23 cellular contexts compared by ENCODE assay signal in the genomic region with DNA sequence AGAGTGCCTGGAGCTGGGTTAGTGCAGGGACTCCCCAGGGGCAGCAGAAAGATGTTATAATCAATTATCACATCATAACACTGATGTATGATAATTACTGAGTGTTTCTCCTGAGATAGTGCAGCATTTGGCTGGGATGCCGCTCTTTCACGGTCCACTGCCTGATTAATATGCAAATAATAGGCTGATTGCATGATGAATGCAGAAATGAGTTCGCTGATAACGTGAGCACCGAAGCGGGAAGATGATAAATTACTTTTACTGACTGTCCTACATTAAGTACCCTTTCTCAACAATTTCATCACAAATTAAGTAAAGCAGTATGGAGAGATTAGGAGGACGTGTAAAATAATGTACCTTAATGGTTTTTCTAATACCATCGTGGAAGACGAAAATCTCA.
DNase-seq lines count a peak whose midpoint lies in the region; ATAC-seq, FAIRE-seq and TF ChIP-seq lines count a peak whose summit lies in the region.
"Had no signal": no experiment of that assay in that cellular context is flagged by ENCODE, and none has a peak within 500 bp of the region (broad histone marks: within the 10 kb centered on the region; RNA-seq: fewer than 3 reads in every experiment).

No MANE protein-coding gene starts in this region.

- no peak for ATAC-seq in GM18861 (IDR thresholded peaks at IDR 0.05; ENCODE audit: unreplicated experiment)
- ATAC-seq: CD8-positive, alpha-beta T cell had no signal

- FAIRE-seq in urothelium cell line (lab: Jason Lieb, UNC): no peak
- FAIRE-seq: GM18507, H1 had no signal

- DNase-seq in DMS 273 (lab: John Stamatoyannopoulos, UW; ENCODE audit: unreplicated experiment) (peak; percentile 75), DMS 273 treated with DMSO at 0.1 percent for 48 hours (lab: John Stamatoyannopoulos, UW) (peak; percentile 29), NCI-H526 treated with DMSO at 0.1 percent for 48 hours (lab: John Stamatoyannopoulos, UW) (peak; percentile 80), endothelial cell (ENCODE audit: low spot score) (no peak), urothelium cell line (ENCODE audit: low spot score) (no peak), foreskin melanocyte (no peak)
- DNase-seq: Caco-2; CD8-positive, alpha-beta T cell; DMS79 treated with DMSO at 0.1 percent for 48 hours; HCEC 1CT; NCI-H1092 treated with DMSO at 0.1 percent for 48 hours; NCI-H1694 treated with DMSO at 0.1 percent for 48 hours; NCI-H345; NCI-H510A treated with DMSO at 0.1 percent for 48 hours; NCI-H82; RPMI8226; SHP77; SW 1271; T-helper 9 cell had no signal

- TF ChIP-seq CTCF in endothelial cell (IDR thresholded peaks at IDR 0.05; ENCODE audit: unreplicated experiment): no peak

- H3K4me1 Mint-ChIP-seq in endothelial cell (ENCODE audit: unreplicated experiment): no peaks in the 10 kb centered on the region

- H3K27me3 Mint-ChIP-seq in endothelial cell (ENCODE audit: unreplicated experiment): peaks cover 7% of the 10 kb centered on the region

- peak overlapping the region; percentile 21 for H3K27ac Mint-ChIP-seq in endothelial cell (ENCODE audit: unreplicated experiment)
- H3K27ac Mint-ChIP-seq: CD8-positive, alpha-beta T cell; T-helper 1 cell treated with Interleukin-12 subunit alpha and Interleukin-12 subunit beta and Interleukin-4 antibody, amounts not matched to agents 30 μg/mL and 1 μg/mL, for 36 hours had no signal

- peak overlapping the region; percentile 68 for H3K4me3 Mint-ChIP-seq in endothelial cell (ENCODE audit: unreplicated experiment)
- H3K4me3 Mint-ChIP-seq: CD8-positive, alpha-beta T cell; T-helper 1 cell treated with Interleukin-12 subunit alpha and Interleukin-12 subunit beta and Interleukin-4 antibody, amounts not matched to agents 30 μg/mL and 1 μg/mL, for 36 hours had no signal

- peaks cover 27% of the 10 kb centered on the region for H3K36me3 Mint-ChIP-seq in endothelial cell (ENCODE audit: low read depth, unreplicated experiment)

- H3K9me3 Mint-ChIP-seq in endothelial cell (ENCODE audit: unreplicated experiment): no peaks in the 10 kb centered on the region
- H3K9me3 Mint-ChIP-seq: CD8-positive, alpha-beta T cell; T-helper 1 cell treated with Interleukin-12 subunit alpha and Interleukin-12 subunit beta and Interleukin-4 antibody, amounts not matched to agents 30 μg/mL and 1 μg/mL, for 36 hours had no signal

Comparison
In these comparisons a context has a peak if more than half of its experiments do, and no peak if none do; other contexts are left out.
1. DNase-seq: peak in DMS 273 (single experiment), DMS 273 treated with DMSO at 0.1 percent for 48 hours (single experiment) and NCI-H526 treated with DMSO at 0.1 percent for 48 hours (single experiment); none in endothelial cell (single experiment), urothelium cell line (single experiment) and foreskin melanocyte (single experiment).